In the genomic region with DNA sequence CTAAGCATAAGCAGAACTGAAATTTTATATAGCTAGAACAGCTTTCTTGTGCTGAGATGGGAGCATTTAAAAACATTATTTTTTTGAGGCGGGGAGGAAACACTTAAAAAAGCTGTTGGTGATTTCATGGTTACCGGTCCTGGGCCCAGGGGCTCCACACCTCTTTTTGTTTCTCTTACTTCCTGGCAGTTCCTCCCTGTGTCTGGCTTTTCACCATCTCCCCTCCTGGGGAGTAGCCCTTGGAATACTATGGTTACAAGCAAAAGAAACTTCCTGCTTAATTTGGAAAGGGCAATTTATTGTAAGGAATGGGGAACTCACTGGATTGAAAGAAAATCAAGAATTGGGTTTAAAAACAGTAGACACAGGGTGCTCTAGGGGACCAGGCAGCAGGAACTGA, we compare ENCODE assay signal across 37 cellular contexts.
"Had no signal": no experiment of that assay in that cellular context is flagged by ENCODE, and none has a peak within 500 bp of the region (broad histone marks: within the 10 kb centered on the region; RNA-seq: fewer than 3 reads in every experiment).

No MANE protein-coding gene starts in this region.

- H3K27me3 Mint-ChIP-seq: activated CD8-positive, alpha-beta memory T cell treated with anti-CD3 and anti-CD28 coated beads, Interleukin-2, amount 10 ng/mL, durations not matched to agents 7 days and 5 days; activated naive CD4-positive, alpha-beta T cell treated with anti-CD3 and anti-CD28 coated beads, Interleukin-2, amount 10 ng/mL, durations not matched to agents 7 days and 5 days had no signal

- H3K36me3 ChIP-seq: ascending aorta, cardiac muscle cell had no signal

- H3K4me3 ChIP-seq: ascending aorta, cardiac muscle cell had no signal

- H3K9me3 ChIP-seq: ascending aorta had no signal

- H3K4me1 ChIP-seq: ascending aorta had no signal

- H3K9me3 Mint-ChIP-seq: central memory CD8-positive, alpha-beta T cell had no signal

- H3K4me1 Mint-ChIP-seq: activated CD4-positive, alpha-beta memory T cell treated with anti-CD3 and anti-CD28 coated beads, Interleukin-2, amount 10 ng/mL, durations not matched to agents 7 days and 5 days; activated CD4-positive, alpha-beta T cell treated with anti-CD3 and anti-CD28 coated beads for 36 hours; activated CD4-positive, alpha-beta T cell treated with anti-CD3 and anti-CD28 coated beads, Interleukin-2, amount 10 ng/mL, durations not matched to agents 7 days and 5 days; activated CD8-positive, alpha-beta memory T cell treated with anti-CD3 and anti-CD28 coated beads, Interleukin-2, amount 10 ng/mL, durations not matched to agents 7 days and 5 days; activated naive CD4-positive, alpha-beta T cell treated with anti-CD3 and anti-CD28 coated beads, Interleukin-2, amount 10 ng/mL, durations not matched to agents 7 days and 5 days; activated naive CD4-positive, alpha-beta T cell treated with anti-CD3 and anti-CD28 coated beads, Interleukin-2, amount 50 U/mL, for 24 hours; activated naive CD8-positive, alpha-beta T cell treated with anti-CD3 and anti-CD28 coated beads, Interleukin-2, amount 10 ng/mL, durations not matched to agents 7 days and 5 days; central memory CD8-positive, alpha-beta T cell had no signal

- H3K27ac Mint-ChIP-seq: activated CD4-positive, alpha-beta memory T cell treated with anti-CD3 and anti-CD28 coated beads, Interleukin-2, amount 10 ng/mL, durations not matched to agents 7 days and 5 days; activated CD4-positive, alpha-beta T cell treated with anti-CD3 and anti-CD28 coated beads for 36 hours; activated CD4-positive, alpha-beta T cell treated with anti-CD3 and anti-CD28 coated beads, Interleukin-2, amount 10 ng/mL, durations not matched to agents 7 days and 5 days; activated CD8-positive, alpha-beta memory T cell treated with anti-CD3 and anti-CD28 coated beads, Interleukin-2, amount 10 ng/mL, durations not matched to agents 7 days and 5 days; activated CD8-positive, alpha-beta T cell treated with anti-CD3 and anti-CD28 coated beads, Interleukin-2, amount 10 ng/mL, durations not matched to agents 7 days and 5 days; activated naive CD4-positive, alpha-beta T cell treated with anti-CD3 and anti-CD28 coated beads, Interleukin-2, amount 10 ng/mL, durations not matched to agents 7 days and 5 days; activated naive CD4-positive, alpha-beta T cell treated with anti-CD3 and anti-CD28 coated beads, Interleukin-2, amount 50 U/mL, for 24 hours; activated naive CD8-positive, alpha-beta T cell; activated naive CD8-positive, alpha-beta T cell treated with anti-CD3 and anti-CD28 coated beads, Interleukin-2, amount 10 ng/mL, durations not matched to agents 7 days and 5 days; activated naive CD8-positive, alpha-beta T cell treated with anti-CD3 and anti-CD28 coated beads, Interleukin-2, amount 50 U/mL, for 24 hours; activated T-cell treated with anti-CD3 and anti-CD28 coated beads, Interleukin-2, amount 50 U/mL, for 24 hours; activated T-helper 2 cell treated with anti-CD3 and anti-CD28 coated beads, Interferon-gamma antibody, Interleukin-2, Interleukin-4, amounts not matched to agents 10 μg/mL and 5 μg/mL and 100 μg/mL, durations not matched to agents 14 hours and 24 hours and 36 hours; brain; T-helper 1 cell treated with Interleukin-12 subunit alpha and Interleukin-12 subunit beta and Interleukin-4 antibody, amounts not matched to agents 30 μg/mL and 1 μg/mL, for 36 hours; T-helper 2 cell treated with Interferon-gamma antibody and Interleukin-4, amounts not matched to agents 5 μg/mL and 100 μg/mL, for 36 hours had no signal

- H3K4me3 Mint-ChIP-seq: activated CD4-positive, alpha-beta memory T cell treated with anti-CD3 and anti-CD28 coated beads, Interleukin-2, amount 10 ng/mL, durations not matched to agents 7 days and 5 days; activated CD4-positive, alpha-beta T cell treated with anti-CD3 and anti-CD28 coated beads for 36 hours; activated CD4-positive, alpha-beta T cell treated with anti-CD3 and anti-CD28 coated beads, Interleukin-2, amount 10 ng/mL, durations not matched to agents 7 days and 5 days; activated CD8-positive, alpha-beta memory T cell treated with anti-CD3 and anti-CD28 coated beads, Interleukin-2, amount 10 ng/mL, durations not matched to agents 7 days and 5 days; activated CD8-positive, alpha-beta T cell treated with anti-CD3 and anti-CD28 coated beads, Interleukin-2, amount 10 ng/mL, durations not matched to agents 7 days and 5 days; activated naive CD4-positive, alpha-beta T cell treated with anti-CD3 and anti-CD28 coated beads, Interleukin-2, amount 10 ng/mL, durations not matched to agents 7 days and 5 days; activated naive CD4-positive, alpha-beta T cell treated with anti-CD3 and anti-CD28 coated beads, Interleukin-2, amount 50 U/mL, for 24 hours; activated naive CD8-positive, alpha-beta T cell; activated naive CD8-positive, alpha-beta T cell treated with anti-CD3 and anti-CD28 coated beads, Interleukin-2, amount 10 ng/mL, durations not matched to agents 7 days and 5 days; activated naive CD8-positive, alpha-beta T cell treated with anti-CD3 and anti-CD28 coated beads, Interleukin-2, amount 50 U/mL, for 24 hours; activated T-cell treated with anti-CD3 and anti-CD28 coated beads, Interleukin-2, amount 50 U/mL, for 24 hours; brain; central memory CD8-positive, alpha-beta T cell; T-helper 1 cell treated with Interleukin-12 subunit alpha and Interleukin-12 subunit beta and Interleukin-4 antibody, amounts not matched to agents 30 μg/mL and 1 μg/mL, for 36 hours; T-helper 2 cell treated with Interferon-gamma antibody and Interleukin-4, amounts not matched to agents 5 μg/mL and 100 μg/mL, for 36 hours had no signal

- H3K27me3 ChIP-seq: ascending aorta, cardiac muscle cell had no signal

- H3K36me3 Mint-ChIP-seq: activated CD8-positive, alpha-beta memory T cell treated with anti-CD3 and anti-CD28 coated beads, Interleukin-2, amount 10 ng/mL, durations not matched to agents 7 days and 5 days; activated naive CD4-positive, alpha-beta T cell treated with anti-CD3 and anti-CD28 coated beads, Interleukin-2, amount 10 ng/mL, durations not matched to agents 7 days and 5 days; activated naive CD4-positive, alpha-beta T cell treated with anti-CD3 and anti-CD28 coated beads, Interleukin-2, amount 50 U/mL, for 24 hours; activated naive CD8-positive, alpha-beta T cell; activated naive CD8-positive, alpha-beta T cell treated with anti-CD3 and anti-CD28 coated beads, Interleukin-2, amount 10 ng/mL, durations not matched to agents 7 days and 5 days; brain had no signal

- ATAC-seq: activated CD4-positive, alpha-beta T cell treated with anti-CD3 and anti-CD28 coated beads for 36 hours; activated CD4-positive, CD25-positive, alpha-beta regulatory T cell treated with anti-CD3 and anti-CD28 coated beads, Interleukin-2, amount 50 U/mL, for 24 hours; activated CD8-positive, alpha-beta memory T cell treated with anti-CD3 and anti-CD28 coated beads, Interleukin-2, amount 10 ng/mL, durations not matched to agents 7 days and 5 days; activated CD8-positive, alpha-beta T cell treated with anti-CD3 and anti-CD28 coated beads, Interleukin-2, amount 10 ng/mL, durations not matched to agents 7 days and 5 days; activated naive CD8-positive, alpha-beta T cell treated with anti-CD3 and anti-CD28 coated beads, Interleukin-2, amount 50 U/mL, for 24 hours had no signal

- DNase-seq: activated CD4-positive, alpha-beta memory T cell treated with anti-CD3 and anti-CD28 coated beads, Interleukin-2, amount 10 ng/mL, durations not matched to agents 7 days and 5 days; activated CD4-positive, alpha-beta T cell treated with anti-CD3 and anti-CD28 coated beads for 1 hour; activated CD4-positive, alpha-beta T cell treated with anti-CD3 and anti-CD28 coated beads for 36 hours; activated CD4-positive, alpha-beta T cell treated with anti-CD3 and anti-CD28 coated beads for 48 hours; activated CD4-positive, alpha-beta T cell treated with anti-CD3 and anti-CD28 coated beads, Interleukin-2, amount 10 ng/mL, durations not matched to agents 7 days and 5 days; activated CD4-positive, alpha-beta T cell treated with anti-CD3 and anti-CD28 coated beads, Interleukin-2, amount 50 U/mL, for 48 hours; activated CD4-positive, CD25-positive, alpha-beta regulatory T cell; activated CD8-positive, alpha-beta memory T cell treated with anti-CD3 and anti-CD28 coated beads for 24 hours; activated CD8-positive, alpha-beta memory T cell treated with anti-CD3 and anti-CD28 coated beads, Interleukin-2, amount 10 ng/mL, durations not matched to agents 7 days and 5 days; activated CD8-positive, alpha-beta memory T cell treated with anti-CD3 and anti-CD28 coated beads, Interleukin-2, amount 50 U/mL, for 48 hours; activated CD8-positive, alpha-beta T cell treated with anti-CD3 and anti-CD28 coated beads, Interleukin-2, amount 10 ng/mL, durations not matched to agents 7 days and 5 days; activated effector memory CD4-positive, alpha-beta T cell treated with Interleukin-2 at 50 U/mL for 16 hours; activated gamma-delta T cell; activated naive CD4-positive, alpha-beta T cell treated with anti-CD3 and anti-CD28 coated beads, Interleukin-2, amount 10 ng/mL, durations not matched to agents 7 days and 5 days; activated naive CD4-positive, alpha-beta T cell treated with Interleukin-2 at 50 U/mL for 16 hours; activated naive CD8-positive, alpha-beta T cell treated with anti-CD3 and anti-CD28 coated beads, Interleukin-2, amount 10 ng/mL, durations not matched to agents 7 days and 5 days; activated naive CD8-positive, alpha-beta T cell treated with anti-CD3 and anti-CD28 coated beads, Interleukin-2, amount 50 U/mL, for 24 hours; activated T-cell treated with anti-CD3 and anti-CD28 coated beads, Interleukin-2, amount 50 U/mL, for 24 hours; activated T-cell treated with anti-CD3 and anti-CD28 coated beads, Interleukin-2, amount 50 U/mL, for 48 hours; amygdala; anterior cingulate cortex; caudate nucleus; SW 1271; T-helper 1 cell; T-helper 2 cell; T-helper 9 cell had no signal

- H3K27ac ChIP-seq: ascending aorta, cardiac muscle cell, VCaP had no signal
